ENCODE assay signal across 2 cellular contexts in the genomic region with DNA sequence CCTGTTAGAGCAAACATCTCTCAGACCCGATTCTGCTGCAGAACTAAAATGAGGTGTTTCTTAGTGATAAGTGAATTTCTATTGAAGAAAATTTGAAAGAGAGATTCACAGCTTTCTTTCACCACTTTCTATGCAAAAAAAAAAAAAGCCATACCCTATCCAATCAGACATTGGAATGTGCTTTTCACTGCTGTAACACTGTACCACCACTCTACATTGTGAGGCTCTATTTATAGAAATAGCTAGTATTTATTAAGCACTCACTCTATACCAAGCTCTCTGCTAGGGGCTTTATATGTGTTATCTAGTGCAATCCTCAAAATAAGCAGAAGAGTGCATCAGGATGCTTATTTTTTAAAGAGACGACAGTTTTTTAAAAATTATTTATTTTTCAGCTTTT.
TF ChIP-seq lines count a peak whose summit lies in the region.

No MANE protein-coding gene starts in this region.

TF ChIP-seq in SK-N-SH, 30 proteins besides CTCF, POLR2A, EP300 and RAD21 (continued from another document):
- TF ChIP-seq, protein P1, sequence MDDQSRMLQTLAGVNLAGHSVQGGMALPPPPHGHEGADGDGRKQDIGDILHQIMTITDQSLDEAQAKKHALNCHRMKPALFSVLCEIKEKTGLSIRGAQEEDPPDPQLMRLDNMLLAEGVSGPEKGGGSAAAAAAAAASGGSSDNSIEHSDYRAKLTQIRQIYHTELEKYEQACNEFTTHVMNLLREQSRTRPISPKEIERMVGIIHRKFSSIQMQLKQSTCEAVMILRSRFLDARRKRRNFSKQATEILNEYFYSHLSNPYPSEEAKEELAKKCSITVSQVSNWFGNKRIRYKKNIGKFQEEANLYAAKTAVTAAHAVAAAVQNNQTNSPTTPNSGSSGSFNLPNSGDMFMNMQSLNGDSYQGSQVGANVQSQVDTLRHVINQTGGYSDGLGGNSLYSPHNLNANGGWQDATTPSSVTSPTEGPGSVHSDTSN (IDR thresholded peaks at IDR 0.05): no peak
- no peak for TF ChIP-seq ELF1 (IDR thresholded peaks at IDR 0.05)
- TF ChIP-seq POLR2AphosphoS5 (IDR thresholded peaks at IDR 0.05; ENCODE audit: low read depth, low read length): no peak
- TF ChIP-seq YY1 (IDR thresholded peaks at IDR 0.05; ENCODE audit: low read depth): no peak
- TF ChIP-seq, protein P2, sequence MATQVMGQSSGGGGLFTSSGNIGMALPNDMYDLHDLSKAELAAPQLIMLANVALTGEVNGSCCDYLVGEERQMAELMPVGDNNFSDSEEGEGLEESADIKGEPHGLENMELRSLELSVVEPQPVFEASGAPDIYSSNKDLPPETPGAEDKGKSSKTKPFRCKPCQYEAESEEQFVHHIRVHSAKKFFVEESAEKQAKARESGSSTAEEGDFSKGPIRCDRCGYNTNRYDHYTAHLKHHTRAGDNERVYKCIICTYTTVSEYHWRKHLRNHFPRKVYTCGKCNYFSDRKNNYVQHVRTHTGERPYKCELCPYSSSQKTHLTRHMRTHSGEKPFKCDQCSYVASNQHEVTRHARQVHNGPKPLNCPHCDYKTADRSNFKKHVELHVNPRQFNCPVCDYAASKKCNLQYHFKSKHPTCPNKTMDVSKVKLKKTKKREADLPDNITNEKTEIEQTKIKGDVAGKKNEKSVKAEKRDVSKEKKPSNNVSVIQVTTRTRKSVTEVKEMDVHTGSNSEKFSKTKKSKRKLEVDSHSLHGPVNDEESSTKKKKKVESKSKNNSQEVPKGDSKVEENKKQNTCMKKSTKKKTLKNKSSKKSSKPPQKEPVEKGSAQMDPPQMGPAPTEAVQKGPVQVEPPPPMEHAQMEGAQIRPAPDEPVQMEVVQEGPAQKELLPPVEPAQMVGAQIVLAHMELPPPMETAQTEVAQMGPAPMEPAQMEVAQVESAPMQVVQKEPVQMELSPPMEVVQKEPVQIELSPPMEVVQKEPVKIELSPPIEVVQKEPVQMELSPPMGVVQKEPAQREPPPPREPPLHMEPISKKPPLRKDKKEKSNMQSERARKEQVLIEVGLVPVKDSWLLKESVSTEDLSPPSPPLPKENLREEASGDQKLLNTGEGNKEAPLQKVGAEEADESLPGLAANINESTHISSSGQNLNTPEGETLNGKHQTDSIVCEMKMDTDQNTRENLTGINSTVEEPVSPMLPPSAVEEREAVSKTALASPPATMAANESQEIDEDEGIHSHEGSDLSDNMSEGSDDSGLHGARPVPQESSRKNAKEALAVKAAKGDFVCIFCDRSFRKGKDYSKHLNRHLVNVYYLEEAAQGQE (IDR thresholded peaks at IDR 0.05; ENCODE audit: low read depth, low read length): no peak
- TF ChIP-seq EZH2phosphoT487 (IDR thresholded peaks at IDR 0.05; ENCODE audit: borderline replicate concordance, low read depth): no peak
- no peak for TF ChIP-seq TEAD4 (IDR thresholded peaks at IDR 0.05; ENCODE audit: borderline replicate concordance, insufficient read depth)
- no peak for TF ChIP-seq TCF12 (IDR thresholded peaks at IDR 0.05)
- TF ChIP-seq GABPA (IDR thresholded peaks at IDR 0.05; ENCODE audit: low read depth): no peak
- no peak for TF ChIP-seq CHD2 (IDR thresholded peaks at IDR 0.05; ENCODE audit: low read length, partially characterized antibody)
- TF ChIP-seq FOSL2 (IDR thresholded peaks at IDR 0.05; ENCODE audit: borderline replicate concordance, low read depth): no peak
- no peak for TF ChIP-seq RCOR1 (IDR thresholded peaks at IDR 0.05; ENCODE audit: low read length)
- TF ChIP-seq MXI1 (IDR thresholded peaks at IDR 0.05; ENCODE audit: low read depth, low read length): no peak
- TF ChIP-seq, protein P3, sequence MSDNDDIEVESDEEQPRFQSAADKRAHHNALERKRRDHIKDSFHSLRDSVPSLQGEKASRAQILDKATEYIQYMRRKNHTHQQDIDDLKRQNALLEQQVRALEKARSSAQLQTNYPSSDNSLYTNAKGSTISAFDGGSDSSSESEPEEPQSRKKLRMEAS (IDR thresholded peaks at IDR 0.05; ENCODE audit: low read depth): no peak
- no peak for TF ChIP-seq SIN3A (IDR thresholded peaks at IDR 0.05; ENCODE audit: borderline replicate concordance, low read depth, low read length)
- no peak for TF ChIP-seq SMC3 (IDR thresholded peaks at IDR 0.05; ENCODE audit: low read depth, low read length)

TF ChIP-seq in neural cell, 6 proteins besides CTCF, POLR2A, EP300 and RAD21 (continued from another document):
- TF ChIP-seq, protein P2 (IDR thresholded peaks at IDR 0.05; ENCODE audit: borderline replicate concordance): peak; percentile 19
